ENCODE assay signal across 13 cellular contexts in the genomic region with DNA sequence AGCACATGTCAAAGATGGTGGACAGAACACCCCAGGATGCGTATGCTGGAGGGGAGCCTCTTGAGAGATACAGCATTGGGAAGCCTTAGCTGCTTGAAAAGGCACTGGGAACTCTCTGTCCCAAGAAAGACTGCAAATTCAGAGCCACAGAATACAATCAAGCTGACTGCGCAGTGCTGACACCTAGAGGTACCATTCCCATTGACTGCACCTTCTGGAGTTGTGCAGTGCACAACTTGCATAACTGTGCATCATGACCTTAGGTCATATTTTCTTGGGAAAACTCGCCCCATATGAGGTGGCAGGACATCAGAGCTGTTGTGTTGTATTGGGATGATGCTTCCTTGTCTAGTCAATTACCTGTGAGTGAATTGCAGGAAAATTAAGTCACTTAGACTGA.
DNase-seq lines count a peak whose midpoint lies in the region; ATAC-seq and TF ChIP-seq lines count a peak whose summit lies in the region.
"Had no signal": no experiment of that assay in that cellular context is flagged by ENCODE, and none has a peak within 500 bp of the region (broad histone marks: within the 10 kb centered on the region; RNA-seq: fewer than 3 reads in every experiment).

No MANE protein-coding gene starts in this region.

- no peaks in the 10 kb centered on the region for H3K27me3 ChIP-seq in AG04450 (ENCODE audit: control insufficient read depth, insufficient read depth, low read length)
- H3K27me3 ChIP-seq in GM23248 (replicated peaks; ENCODE audit: insufficient read depth): no peaks in the 10 kb centered on the region
- no peaks in the 10 kb centered on the region for H3K27me3 ChIP-seq in foreskin keratinocyte

- TF ChIP-seq POLR2A in lower leg skin (IDR thresholded peaks at IDR 0.05): no peak

- no peak overlapping the region for H3K4me3 Mint-ChIP-seq in activated naive CD4-positive, alpha-beta T cell treated with anti-CD3 and anti-CD28 coated beads, Interleukin-2, amount 10 ng/mL, durations not matched to agents 7 days and 5 days
- H3K4me3 Mint-ChIP-seq: activated CD4-positive, alpha-beta memory T cell treated with anti-CD3 and anti-CD28 coated beads for 36 hours; activated naive CD8-positive, alpha-beta T cell treated with anti-CD3 and anti-CD28 coated beads for 36 hours; CD4-positive, alpha-beta memory T cell had no signal

- DNase-seq in AG04450 (ENCODE audit: low read depth, low spot score) (no peak), GM23248 (peak; percentile 1), RPMI7951 (ENCODE audit: low read depth) (peak; percentile 28), foreskin keratinocyte (peak in 1 of 2 donors; percentile 12), lower leg skin (ENCODE audit: low spot score in 2 of 2) (no peak), dedifferentiated amniotic fluid mesenchymal stem cell (ENCODE audit: extremely low spot score) (no peak)
- DNase-seq in activated naive CD4-positive, alpha-beta T cell treated with anti-CD3 and anti-CD28 coated beads, Interleukin-2, amount 10 ng/mL, durations not matched to agents 7 days and 5 days: no peak
- DNase-seq: activated CD4-positive, alpha-beta memory T cell treated with anti-CD3 and anti-CD28 coated beads for 36 hours; activated naive CD8-positive, alpha-beta T cell treated with anti-CD3 and anti-CD28 coated beads for 36 hours; CD4-positive, alpha-beta memory T cell; effector CD4-positive, alpha-beta T cell; NCI-H2029 had no signal

- no peak overlapping the region for H2AFZ ChIP-seq in GM23248

- ATAC-seq in foreskin keratinocyte (peak; percentile 43), GM19351 (IDR thresholded peaks at IDR 0.05; ENCODE audit: unreplicated experiment) (no peak)

- 47 to 52% methylated on average over 3 of the region's 3 CpGs for WGBS in GM23248 (ENCODE audit: low coverage in 1 of 2, low lambda C conversion rate in 2 of 2, missing lambda C conversion rate in 2 of 2), 2 experiments
- 88 to 89% methylated on average over 3 of the region's 3 CpGs for WGBS in lower leg skin, 2 donors

- H3K27ac ChIP-seq in AG04450 (ENCODE audit: low read depth, low read length): no peak overlapping the region
- H3K27ac ChIP-seq in GM23248: no peak overlapping the region
- no peak overlapping the region for H3K27ac ChIP-seq in foreskin keratinocyte

- H3K27me3 Mint-ChIP-seq in activated naive CD4-positive, alpha-beta T cell treated with anti-CD3 and anti-CD28 coated beads, Interleukin-2, amount 10 ng/mL, durations not matched to agents 7 days and 5 days: no peaks in the 10 kb centered on the region
- H3K27me3 Mint-ChIP-seq: activated CD4-positive, alpha-beta memory T cell treated with anti-CD3 and anti-CD28 coated beads for 36 hours; activated naive CD8-positive, alpha-beta T cell treated with anti-CD3 and anti-CD28 coated beads for 36 hours; CD4-positive, alpha-beta memory T cell had no signal

- H3K9me2 ChIP-seq in GM23248 (ENCODE audit: insufficient read depth): no peaks in the 10 kb centered on the region

- intact Hi-C loops in lower leg skin (cut with DNase I; ENCODE audit: low total_unique reads): no loop called here

- TF ChIP-seq CTCF in AG04450 (IDR thresholded peaks at IDR 0.05; ENCODE audit: low read depth, low read length) (peak; percentile 50), foreskin keratinocyte (conservative IDR thresholded peaks at IDR 0.05) (peak; percentile 41), lower leg skin (IDR thresholded peaks at IDR 0.05) (no peak)

- CTCF ChIA-PET in AG04450 (lab: Charles Lee): interaction anchor here (0.6 to 1.2 kb wide), 2 partner anchors 8 to 16 kb away, joined by 3 read pairs; no protein-coding TSS in a partner anchor
- CTCF ChIA-PET in activated naive CD4-positive, alpha-beta T cell treated with anti-CD3 and anti-CD28 coated beads, Interleukin-2, amount 10 ng/mL, durations not matched to agents 7 days and 5 days (lab: Charles Lee): interaction anchor here (0.6 kb wide), 1 partner anchor 74 kb away, joined by 3 read pairs; no protein-coding TSS in a partner anchor

- H3K79me2 ChIP-seq in GM23248 (ENCODE audit: insufficient read depth): no peaks in the 10 kb centered on the region

- no peaks in the 10 kb centered on the region for H3K36me3 ChIP-seq in GM23248 (ENCODE audit: low read depth)

- H3K36me3 Mint-ChIP-seq in activated naive CD4-positive, alpha-beta T cell treated with anti-CD3 and anti-CD28 coated beads, Interleukin-2, amount 10 ng/mL, durations not matched to agents 7 days and 5 days: no peaks in the 10 kb centered on the region
- H3K36me3 Mint-ChIP-seq: activated CD4-positive, alpha-beta memory T cell treated with anti-CD3 and anti-CD28 coated beads for 36 hours; activated naive CD8-positive, alpha-beta T cell treated with anti-CD3 and anti-CD28 coated beads for 36 hours had no signal

- H4K20me1 ChIP-seq in GM23248 (ENCODE audit: insufficient read depth): no peaks in the 10 kb centered on the region

- no peaks in the 10 kb centered on the region for H3K9me3 Mint-ChIP-seq in activated naive CD4-positive, alpha-beta T cell treated with anti-CD3 and anti-CD28 coated beads, Interleukin-2, amount 10 ng/mL, durations not matched to agents 7 days and 5 days

- H3K27ac Mint-ChIP-seq in activated naive CD4-positive, alpha-beta T cell treated with anti-CD3 and anti-CD28 coated beads, Interleukin-2, amount 10 ng/mL, durations not matched to agents 7 days and 5 days: no peak overlapping the region
- H3K27ac Mint-ChIP-seq: activated CD4-positive, alpha-beta memory T cell treated with anti-CD3 and anti-CD28 coated beads for 36 hours; activated naive CD8-positive, alpha-beta T cell treated with anti-CD3 and anti-CD28 coated beads for 36 hours; CD4-positive, alpha-beta memory T cell had no signal

- H3K4me1 ChIP-seq in GM23248 (ENCODE audit: insufficient read depth): no peaks in the 10 kb centered on the region
- no peaks in the 10 kb centered on the region for H3K4me1 ChIP-seq in foreskin keratinocyte

- in situ Hi-C loops in GM23248 (cut with MboI): no loop called here

- H3K9ac ChIP-seq in GM23248: no peak overlapping the region

- H3K4me3 ChIP-seq in AG04450 (ENCODE audit: low read depth, low read length) (no peak overlapping the region), GM23248 (no peak overlapping the region), lower leg skin (ENCODE audit: low read depth, poor library complexity, severe bottlenecking) (no peak overlapping the region)

- H3F3A ChIP-seq in GM23248 (ENCODE audit: insufficient read depth): no peaks in the 10 kb centered on the region

- no peaks in the 10 kb centered on the region for H3K4me1 Mint-ChIP-seq in activated naive CD4-positive, alpha-beta T cell treated with anti-CD3 and anti-CD28 coated beads, Interleukin-2, amount 10 ng/mL, durations not matched to agents 7 days and 5 days
- H3K4me1 Mint-ChIP-seq: activated naive CD8-positive, alpha-beta T cell treated with anti-CD3 and anti-CD28 coated beads for 36 hours had no signal

- POLR2A ChIA-PET in AG04450 (lab: Yijun Ruan, JAX): no interaction called here

- no peak overlapping the region for H3K4me2 ChIP-seq in GM23248 (ENCODE audit: unreplicated experiment)

- H3K9me3 ChIP-seq in AG04450 (ENCODE audit: control insufficient read depth, insufficient read depth, low read length) (no peaks in the 10 kb centered on the region), GM23248 (ENCODE audit: low read depth) (no peaks in the 10 kb centered on the region)

Comparison
In these comparisons a context has a peak if more than half of its experiments do, and no peak if none do; other contexts are left out.
1. DNase-seq: peak in GM23248 (single experiment) and RPMI7951 (single experiment); none in AG04450 (single experiment), lower leg skin (0 of 2), dedifferentiated amniotic fluid mesenchymal stem cell (single experiment) and activated naive CD4-positive, alpha-beta T cell treated with anti-CD3 and anti-CD28 coated beads, Interleukin-2, amount 10 ng/mL, durations not matched to agents 7 days and 5 days (single experiment).
2. CTCF ChIP-seq: peak in AG04450 (single experiment) and foreskin keratinocyte (single experiment); none in lower leg skin (0 of 3).